Comparison of ENCODE assay signal across 18 cellular contexts in genomic region chr10:93173867-93174845, GRCh38.
DNase-seq lines count a peak whose midpoint lies in the region; ATAC-seq, FAIRE-seq and TF ChIP-seq lines count a peak whose summit lies in the region.
"Had no signal": no experiment of that assay in that cellular context is flagged by ENCODE, and none has a peak within 500 bp of the region (broad histone marks: within the 10 kb centered on the region; RNA-seq: fewer than 3 reads in every experiment).

No MANE protein-coding gene starts in this region.

- POLR2A ChIA-PET in HepG2 (lab: Yijun Ruan, JAX): no interaction called here

- TF ChIP-seq CTCF in bronchial epithelial cell (IDR thresholded peaks at IDR 0.05; ENCODE audit: insufficient read depth, low read length, severe bottlenecking) (no peak), HepG2 (CRISPR knock-in tag; IDR thresholded peaks at IDR 0.05) (no peak), dorsolateral prefrontal cortex (IDR thresholded peaks at IDR 0.05 in 54 of 56, conservative IDR thresholded peaks at IDR 0.05 in 2 of 56; ENCODE audit: low read depth in 1 of 56, partially characterized antibody in 56 of 56) (no peak)

- no peak for FAIRE-seq in bronchial epithelial cell (lab: Jason Lieb, UNC)
- peak; percentile 28 for FAIRE-seq in HepG2 (lab: Jason Lieb, UNC)
- FAIRE-seq: H54 had no signal

- no peak overlapping the region for H4K12ac ChIP-seq in trophoblast cell (ENCODE audit: low read depth, low read length)

- H3K4me1 ChIP-seq in HepG2 (ENCODE audit: insufficient read depth, low read length) (peaks cover 25% of the 10 kb centered on the region), trophoblast cell (ENCODE audit: control insufficient read depth in 1 of 2, insufficient read depth in 2 of 2, low read length in 2 of 2) (peaks cover 14 to 20% of the 10 kb centered on the region in 2 experiments), mesenchymal stem cell (ENCODE audit: control insufficient read depth, insufficient read depth, low read depth, low read length) (no peaks in the 10 kb centered on the region)

- H3K4ac ChIP-seq in trophoblast cell (ENCODE audit: low read depth, low read length) (no peak overlapping the region), mesenchymal stem cell (ENCODE audit: low read depth in 1 of 2, low read length in 2 of 2) (no peak overlapping the region)

- DNase-seq in bronchial epithelial cell (ENCODE audit: low read depth) (peak; percentile 59), HepG2 (ENCODE audit: low spot score) (peak; percentile 46), trophoblast cell (no peak), substantia nigra (lab: John Stamatoyannopoulos, UW) (no peak), mesenchymal stem cell (no peak), dorsolateral prefrontal cortex (no peak), DMS53 (lab: John Stamatoyannopoulos, UW) (no peak)
- DNase-seq: ACHN, AML-193, DND-41, KG1, NCI-H1105 treated with DMSO at 0.1 percent for 48 hours, NCI-H1694, NCI-H2081 treated with DMSO at 0.1 percent for 48 hours, NCI-H446 treated with DMSO at 0.1 percent for 48 hours, NCI-H69, Right ventricle myocardium superior had no signal

- H3K23ac ChIP-seq in trophoblast cell (ENCODE audit: low read length) (no peak overlapping the region), mesenchymal stem cell (ENCODE audit: low read length in 2 of 2) (no peak overlapping the region)

- in situ Hi-C loops in HepG2 (cut with HindIII; ENCODE audit: extremely low pct_ligation_motif_present, low pct_unique_long_range_greater_than_20kb): no loop called here

- H2BK15ac ChIP-seq in mesenchymal stem cell (ENCODE audit: low read depth, poor library complexity, severe bottlenecking): no peak overlapping the region

- no peak overlapping the region for H3K4me3 ChIP-seq in bronchial epithelial cell (ENCODE audit: low read depth, low read length)
- no peak overlapping the region for H3K4me3 ChIP-seq in HepG2 (replicated peaks in 1 of 3; ENCODE audit: insufficient read depth in 1 of 3, low read depth in 2 of 3, low read length in 3 of 3)
- H3K4me3 ChIP-seq in trophoblast cell (ENCODE audit: low read depth, low read length): no peak overlapping the region
- no peak overlapping the region for H3K4me3 ChIP-seq in mesenchymal stem cell (ENCODE audit: insufficient read depth in 1 of 2, low read depth in 1 of 2, low read length in 2 of 2)
- no peak overlapping the region for H3K4me3 ChIP-seq in dorsolateral prefrontal cortex

- H3K9me3 ChIP-seq in HepG2 (ENCODE audit: low read length): peaks cover 7% of the 10 kb centered on the region; the same call in 1 of the 2 replicates
- no peaks in the 10 kb centered on the region for H3K9me3 ChIP-seq in trophoblast cell (ENCODE audit: insufficient read depth, low read depth, low read length)
- H3K9me3 ChIP-seq in mesenchymal stem cell (ENCODE audit: control insufficient read depth, low read length): peaks cover 21% of the 10 kb centered on the region

- peak overlapping the region; percentile 32 for H3K14ac ChIP-seq in trophoblast cell (ENCODE audit: low read length)
- H3K14ac ChIP-seq in mesenchymal stem cell (ENCODE audit: low read length in 2 of 2): no peak overlapping the region

- H3K18ac ChIP-seq in trophoblast cell (ENCODE audit: low read length): no peak overlapping the region
- H3K18ac ChIP-seq in mesenchymal stem cell (ENCODE audit: low read depth in 1 of 2, low read length in 2 of 2): no peak overlapping the region

- H2AFZ ChIP-seq in HepG2 (ENCODE audit: low read length) (no peak overlapping the region), trophoblast cell (ENCODE audit: insufficient read depth, low read length, poor library complexity) (no peak overlapping the region), mesenchymal stem cell (ENCODE audit: low read depth, low read length) (no peak overlapping the region)

- no peak overlapping the region for H3K9ac ChIP-seq in HepG2 (ENCODE audit: insufficient read depth, low read depth, low read length)
- H3K9ac ChIP-seq in trophoblast cell (ENCODE audit: low read length): no peak overlapping the region
- H3K9ac ChIP-seq in mesenchymal stem cell (ENCODE audit: low read length): no peak overlapping the region

- H3K27ac ChIP-seq in HepG2 (ENCODE audit: extremely low read length, insufficient read depth, low read length) (peak overlapping the region; percentile 33), trophoblast cell (ENCODE audit: low read depth, low read length) (no peak overlapping the region), substantia nigra (ENCODE audit: low read depth, low read length, poor library complexity, severe bottlenecking) (no peak overlapping the region), mesenchymal stem cell (ENCODE audit: low read length, poor library complexity, severe bottlenecking) (no peak overlapping the region), dorsolateral prefrontal cortex (no peak overlapping the region)

- no peak for TF ChIP-seq RAD21 in HepG2 (CRISPR knock-in tag; IDR thresholded peaks at IDR 0.05)

- peak; percentile 57 for ATAC-seq in HepG2

- intact Hi-C loops in HepG2 (cut with micrococcal nuclease; ENCODE audit: unreplicated experiment): no loop called here
- intact Hi-C loops in dorsolateral prefrontal cortex (cut with DNase I): no loop called here

- H4K20me1 ChIP-seq in HepG2 (ENCODE audit: insufficient read depth, low read length): no peaks in the 10 kb centered on the region

- no peak for TF ChIP-seq POLR2A in HepG2 (IDR thresholded peaks at IDR 0.05; ENCODE audit: insufficient read depth in 1 of 2, low read depth in 2 of 2, low read length in 2 of 2)

- no TSS peak for BruUV-seq in HepG2 (replicated peaks; lab: Mats Ljungman, UMichigan)

- WGBS in HepG2 (ENCODE audit: low lambda C conversion rate): 6% methylated on average over 12 of the region's 12 CpGs
- WGBS in trophoblast cell (ENCODE audit: extremely low coverage, insufficient coverage, insufficient read length): 100% methylated on average over 1 of the region's 12 CpGs
- 86% methylated on average over 10 of the region's 12 CpGs for WGBS in mesenchymal stem cell

- CTCF ChIA-PET in HepG2 (lab: Yijun Ruan, JAX; ENCODE audit: low intra/inter-chr PET ratio, low total read pairs): no interaction called here

- peaks cover 20% of the 10 kb centered on the region for H3K79me1 ChIP-seq in trophoblast cell (ENCODE audit: low read length)
- no peaks in the 10 kb centered on the region for H3K79me1 ChIP-seq in mesenchymal stem cell (replicated peaks; ENCODE audit: low read length, poor library complexity, severe bottlenecking)

- H3K79me2 ChIP-seq in HepG2 (ENCODE audit: insufficient read depth, low read length): no peaks in the 10 kb centered on the region
- H3K79me2 ChIP-seq in trophoblast cell (ENCODE audit: control insufficient read depth, insufficient read depth, low read length, poor library complexity): peaks cover 4% of the 10 kb centered on the region

- H3K4me2 ChIP-seq in HepG2 (ENCODE audit: low read depth, low read length) (peak overlapping the region; percentile 25), trophoblast cell (ENCODE audit: low read length) (no peak overlapping the region), mesenchymal stem cell (ENCODE audit: low read length, poor library complexity, severe bottlenecking) (no peak overlapping the region)

- peak overlapping the region; percentile 66 for H2BK12ac ChIP-seq in trophoblast cell (ENCODE audit: low read length)
- H2BK12ac ChIP-seq in mesenchymal stem cell (ENCODE audit: low read length in 2 of 2): no peak overlapping the region

- H3K27me3 ChIP-seq in bronchial epithelial cell (ENCODE audit: control insufficient read depth, insufficient read depth, low read length) (peaks cover 2% of the 10 kb centered on the region), HepG2 (ENCODE audit: control insufficient read depth in 1 of 2, insufficient read depth in 2 of 2, low read length in 2 of 2) (no peaks in the 10 kb centered on the region), trophoblast cell (ENCODE audit: insufficient read depth, low read length) (no peaks in the 10 kb centered on the region), mesenchymal stem cell (ENCODE audit: control insufficient read depth in 1 of 2, insufficient read depth in 1 of 2, low read length in 2 of 2) (peaks cover 17 to 29% of the 10 kb centered on the region in 2 experiments), dorsolateral prefrontal cortex (peaks cover 0 to 2% (median 0%) of the 10 kb centered on the region in 45 donors)

- H4K91ac ChIP-seq in trophoblast cell (ENCODE audit: low read depth, low read length) (no peak overlapping the region), mesenchymal stem cell (ENCODE audit: low read length) (no peak overlapping the region)

- H3K36me3 ChIP-seq in bronchial epithelial cell (ENCODE audit: control insufficient read depth, insufficient read depth, low read length): no peaks in the 10 kb centered on the region
- no peaks in the 10 kb centered on the region for H3K36me3 ChIP-seq in HepG2 (replicated peaks in 1 of 2; ENCODE audit: control insufficient read depth in 1 of 2, insufficient read depth in 2 of 2, low read length in 2 of 2)
- peaks cover 0 to 2% of the 10 kb centered on the region in 2 experiments for H3K36me3 ChIP-seq in trophoblast cell (ENCODE audit: control insufficient read depth in 1 of 2, insufficient read depth in 2 of 2, low read length in 2 of 2)
- no peaks in the 10 kb centered on the region for H3K36me3 ChIP-seq in mesenchymal stem cell (ENCODE audit: control insufficient read depth in 1 of 2, insufficient read depth in 2 of 2, low read depth in 1 of 2, low read length in 2 of 2)

- no peak overlapping the region for H2AK5ac ChIP-seq in trophoblast cell (ENCODE audit: low read length)
- H2AK5ac ChIP-seq in mesenchymal stem cell (ENCODE audit: low read length, severe bottlenecking): no peak overlapping the region

- TF ChIP-seq EP300 in HepG2 (IDR thresholded peaks at IDR 0.05; ENCODE audit: low read depth in 2 of 2, low read length in 2 of 2) (no peak), HepG2 (CRISPR knock-in tag; IDR thresholded peaks at IDR 0.05; ENCODE audit: borderline replicate concordance) (no peak)

- H2BK5ac ChIP-seq in trophoblast cell (ENCODE audit: low read depth, low read length, poor library complexity): no peak overlapping the region
- no peak overlapping the region for H2BK5ac ChIP-seq in mesenchymal stem cell (ENCODE audit: low read depth, low read length, poor library complexity, severe bottlenecking)

- no peak overlapping the region for H2BK120ac ChIP-seq in trophoblast cell (ENCODE audit: insufficient read depth, low read length, poor library complexity)
- no peak overlapping the region for H2BK120ac ChIP-seq in mesenchymal stem cell (ENCODE audit: low read depth, low read length)

- H4K8ac ChIP-seq in trophoblast cell (ENCODE audit: low read depth, low read length) (no peak overlapping the region), mesenchymal stem cell (ENCODE audit: low read length) (no peak overlapping the region)

Comparison
In these comparisons a context has a peak if more than half of its experiments do, and no peak if none do; other contexts are left out.
1. DNase-seq: peak in bronchial epithelial cell (single experiment) and HepG2 (single experiment); none in trophoblast cell (0 of 2), substantia nigra (0 of 49), mesenchymal stem cell (single experiment), dorsolateral prefrontal cortex (0 of 10) and DMS53 (single experiment).